ENCODE assay signal across 17 cellular contexts in genomic region chr20:4488407-4489339, GRCh38.
A peak's percentile ranks its signal among the peaks of the same experiment; 100 is the strongest.
DNase-seq lines count a peak whose midpoint lies in the region; ATAC-seq and TF ChIP-seq lines count a peak whose summit lies in the region.
"Had no signal": no experiment of that assay in that cellular context is flagged by ENCODE, and none has a peak within 500 bp of the region (broad histone marks: within the 10 kb centered on the region; RNA-seq: fewer than 3 reads in every experiment).

No MANE protein-coding gene starts in this region.

- no peaks in the 10 kb centered on the region for H3K79me2 ChIP-seq in mammary epithelial cell (ENCODE audit: insufficient read depth, low read length)
- H3K79me2 ChIP-seq: hepatocyte had no signal

- H3K36me3 ChIP-seq in MG63 = no peaks in the 10 kb centered on the region
- H3K36me3 ChIP-seq in mammary epithelial cell (ENCODE audit: insufficient read depth, low read length) = no peaks in the 10 kb centered on the region
- no peaks in the 10 kb centered on the region for H3K36me3 ChIP-seq in mesenchymal stem cell (ENCODE audit: control insufficient read depth in 1 of 2, insufficient read depth in 2 of 2, low read depth in 1 of 2, low read length in 2 of 2)
- H3K36me3 ChIP-seq in HAP-1 (replicated peaks) = no peaks in the 10 kb centered on the region
- H3K36me3 ChIP-seq in endodermal cell (ENCODE audit: control insufficient read depth, insufficient read depth, low read length) = no peaks in the 10 kb centered on the region
- H3K36me3 ChIP-seq: left lung had no signal

- no peaks in the 10 kb centered on the region for H3K9me3 ChIP-seq in MG63
- no peaks in the 10 kb centered on the region for H3K9me3 ChIP-seq in mammary epithelial cell (replicated peaks; ENCODE audit: insufficient read depth, low read length)
- no peaks in the 10 kb centered on the region for H3K9me3 ChIP-seq in mesenchymal stem cell (ENCODE audit: control insufficient read depth, low read length)
- H3K9me3 ChIP-seq in HAP-1 = no peaks in the 10 kb centered on the region
- no peaks in the 10 kb centered on the region for H3K9me3 ChIP-seq in endodermal cell (ENCODE audit: control insufficient read depth, low read length)
- H3K9me3 ChIP-seq: left lung had no signal

- no peak overlapping the region for H2BK5ac ChIP-seq in mesenchymal stem cell (ENCODE audit: low read depth, low read length, poor library complexity, severe bottlenecking)

- H3K9ac ChIP-seq in mammary epithelial cell (ENCODE audit: insufficient read depth, low read length) (no peak overlapping the region), mesenchymal stem cell (ENCODE audit: low read length) (no peak overlapping the region), endodermal cell (ENCODE audit: extremely low read depth, low read length, poor library complexity, severe bottlenecking) (no peak overlapping the region)

- H3K4me3 Mint-ChIP-seq in endodermal cell = no peak overlapping the region
- H3K4me3 Mint-ChIP-seq: activated T-helper 17 cell treated with anti-CD3 and anti-CD28 coated beads, Interleukin-2, amount 50 U/mL, for 72 hours; CD4-positive, alpha-beta T cell had no signal

- no TSS peak for BruUV-seq in mammary epithelial cell (replicated peaks; lab: Mats Ljungman, UMichigan)

- no peaks in the 10 kb centered on the region for H3K79me1 ChIP-seq in mesenchymal stem cell (replicated peaks; ENCODE audit: low read length, poor library complexity, severe bottlenecking)

- TF ChIP-seq CTCF in mammary epithelial cell (conservative IDR thresholded peaks at IDR 0.05 in 1 of 2, IDR thresholded peaks at IDR 0.05 in 1 of 2; ENCODE audit: extremely low read depth in 1 of 2, insufficient read depth in 1 of 2, low read depth in 1 of 2, low read length in 2 of 2) (no peak), endodermal cell (conservative IDR thresholded peaks at IDR 0.05) (no peak)

- H3K27ac ChIP-seq in mammary epithelial cell (ENCODE audit: insufficient read depth, low read depth, low read length) = no peak overlapping the region
- H3K27ac ChIP-seq in mesenchymal stem cell (ENCODE audit: low read length, poor library complexity, severe bottlenecking) = no peak overlapping the region
- H3K27ac ChIP-seq in endodermal cell (ENCODE audit: low read depth, low read length) = no peak overlapping the region
- H3K27ac ChIP-seq: hepatocyte, left lung had no signal

- no peak overlapping the region for H3K27ac Mint-ChIP-seq in endodermal cell
- H3K27ac Mint-ChIP-seq: activated T-helper 17 cell treated with anti-CD3 and anti-CD28 coated beads, Interleukin-2, amount 50 U/mL, for 72 hours; CD4-positive, alpha-beta T cell had no signal

- no peak overlapping the region for H3K18ac ChIP-seq in mesenchymal stem cell (ENCODE audit: low read depth in 1 of 2, low read length in 2 of 2)

- in situ Hi-C loops in mammary epithelial cell (cut with MboI; ENCODE audit: low sequenced_read_pairs in 2 of 2) (no loop called here), HAP-1 (cut with MboI; ENCODE audit: low sequenced_read_pairs) (no loop called here)

- H4K91ac ChIP-seq in mesenchymal stem cell (ENCODE audit: low read length) = no peak overlapping the region

- H2BK12ac ChIP-seq in mesenchymal stem cell (ENCODE audit: low read length in 2 of 2) = no peak overlapping the region

- H2BK120ac ChIP-seq in mesenchymal stem cell (ENCODE audit: low read depth, low read length) = no peak overlapping the region

- no peak overlapping the region for H3K4ac ChIP-seq in mesenchymal stem cell (ENCODE audit: low read depth in 1 of 2, low read length in 2 of 2)

- no peak overlapping the region for H3K23ac ChIP-seq in mesenchymal stem cell (ENCODE audit: low read length in 2 of 2)

- dilution Hi-C loops in mammary epithelial cell (cut with HindIII; ENCODE audit: low sequenced_read_pairs) = no loop called here

- intact Hi-C loops in mammary epithelial cell (cut with micrococcal nuclease) = no loop called here

- H3K27me3 Mint-ChIP-seq in endodermal cell (ENCODE audit: insufficient read depth) = no peaks in the 10 kb centered on the region

- H2AFZ ChIP-seq in mammary epithelial cell (ENCODE audit: low read depth, low read length) (no peak overlapping the region), mesenchymal stem cell (ENCODE audit: low read depth, low read length) (no peak overlapping the region)
- H2AFZ ChIP-seq: hepatocyte had no signal

- H3K4me1 ChIP-seq in mammary epithelial cell (ENCODE audit: insufficient read depth, low read length) (peaks cover 36% of the 10 kb centered on the region), mesenchymal stem cell (ENCODE audit: control insufficient read depth, insufficient read depth, low read depth, low read length) (no peaks in the 10 kb centered on the region), HAP-1 (no peaks in the 10 kb centered on the region), endodermal cell (ENCODE audit: control insufficient read depth, insufficient read depth, low read length) (no peaks in the 10 kb centered on the region)
- H3K4me1 ChIP-seq: left lung had no signal

- no peak overlapping the region for H2AK5ac ChIP-seq in mesenchymal stem cell (ENCODE audit: low read length, severe bottlenecking)

- H3K4me2 ChIP-seq in mammary epithelial cell (ENCODE audit: insufficient read depth, low read depth, low read length) (no peak overlapping the region), mesenchymal stem cell (ENCODE audit: low read length, poor library complexity, severe bottlenecking) (no peak overlapping the region)
- H3K4me2 ChIP-seq: hepatocyte had no signal

- H3K9me3 Mint-ChIP-seq in endodermal cell = no peaks in the 10 kb centered on the region
- H3K9me3 Mint-ChIP-seq: activated T-helper 17 cell treated with anti-CD3 and anti-CD28 coated beads, Interleukin-2, amount 50 U/mL, for 72 hours; CD4-positive, alpha-beta T cell had no signal

- H3K36me3 Mint-ChIP-seq in endodermal cell (ENCODE audit: low read depth) = no peaks in the 10 kb centered on the region

- H4K20me1 ChIP-seq in mammary epithelial cell (ENCODE audit: insufficient read depth, low read length) = no peaks in the 10 kb centered on the region

- no peak overlapping the region for H4K8ac ChIP-seq in mesenchymal stem cell (ENCODE audit: low read length)

- no peak for ATAC-seq in GM19395 (IDR thresholded peaks at IDR 0.05; ENCODE audit: unreplicated experiment)
- ATAC-seq: activated T-helper 17 cell treated with anti-CD3 and anti-CD28 coated beads, Interleukin-2, amount 50 U/mL, for 72 hours; left lung; Right ventricle myocardium inferior had no signal

- no peak overlapping the region for H2BK15ac ChIP-seq in mesenchymal stem cell (ENCODE audit: low read depth, poor library complexity, severe bottlenecking)

- CTCF ChIA-PET in mammary epithelial cell (lab: Charles Lee; ENCODE audit: low non-redundant PET) = no interaction called here

- no peaks in the 10 kb centered on the region for H3K27me3 ChIP-seq in MG63
- no peaks in the 10 kb centered on the region for H3K27me3 ChIP-seq in mammary epithelial cell (ENCODE audit: insufficient read depth, low read length)
- H3K27me3 ChIP-seq in mesenchymal stem cell (ENCODE audit: control insufficient read depth in 1 of 2, insufficient read depth in 1 of 2, low read length in 2 of 2) = peaks cover 0 to 10% of the 10 kb centered on the region in 2 experiments
- no peaks in the 10 kb centered on the region for H3K27me3 ChIP-seq in HAP-1 (ENCODE audit: low read depth)
- H3K27me3 ChIP-seq in endodermal cell (ENCODE audit: control insufficient read depth, insufficient read depth, low read length, poor library complexity, severe bottlenecking) = no peaks in the 10 kb centered on the region
- H3K27me3 ChIP-seq: hepatocyte, left lung had no signal

- no peak overlapping the region for H3K14ac ChIP-seq in mesenchymal stem cell (ENCODE audit: low read length in 2 of 2)

- H3K4me3 ChIP-seq in MG63 (no peak overlapping the region), mammary epithelial cell (replicated peaks in 1 of 3; ENCODE audit: insufficient read depth in 1 of 3, low read depth in 2 of 3, low read length in 3 of 3) (no peak overlapping the region), mesenchymal stem cell (ENCODE audit: insufficient read depth in 1 of 2, low read depth in 1 of 2, low read length in 2 of 2) (no peak overlapping the region), HAP-1 (no peak overlapping the region), endodermal cell (ENCODE audit: low read length) (no peak overlapping the region)
- H3K4me3 ChIP-seq: hepatocyte, left lung had no signal

- H3K4me1 Mint-ChIP-seq in endodermal cell = peaks cover 4% of the 10 kb centered on the region
- H3K4me1 Mint-ChIP-seq: activated T-helper 17 cell treated with anti-CD3 and anti-CD28 coated beads, Interleukin-2, amount 50 U/mL, for 72 hours had no signal

- DNase-seq in Daoy (ENCODE audit: low read depth) (peak; percentile 63), MG63 (peak; percentile 49), mammary epithelial cell (peak; percentile 85), mesenchymal stem cell (peak; percentile 52), HAP-1 (ENCODE audit: low spot score in 2 of 2) (no peak), cerebellar cortex (ENCODE audit: low spot score) (no peak), endodermal cell (no peak)
- DNase-seq: activated CD4-positive, alpha-beta T cell treated with anti-CD3 and anti-CD28 coated beads, Interleukin-2, amount 50 U/mL, for 48 hours; CD4-positive, alpha-beta T cell; effector CD4-positive, alpha-beta T cell; left lung; NCI-H2081 treated with DMSO at 0.1 percent for 48 hours; stimulated activated CD4-positive, alpha-beta T cell treated with anti-CD3 and anti-CD28 coated beads, Interleukin-15, amount 100 ng/mL, for 24 hours had no signal

- WGBS in mammary epithelial cell (ENCODE audit: low coverage, missing lambda C conversion rate) = 90% methylated on average over 9 of the region's 9 CpGs
- WGBS in mesenchymal stem cell = 86% methylated on average over 9 of the region's 9 CpGs
- 88 to 100% methylated on average over 5 to 9 of the region's 9 CpGs for WGBS in endodermal cell (ENCODE audit: insufficient coverage in 1 of 2, insufficient read length in 1 of 2), 2 experiments

Comparison
In these comparisons a context has a peak if more than half of its experiments do, and no peak if none do; other contexts are left out.
1. DNase-seq: peak in Daoy (single experiment), MG63 (single experiment), mammary epithelial cell (single experiment) and mesenchymal stem cell (single experiment); none in HAP-1 (0 of 2), cerebellar cortex (single experiment) and endodermal cell (single experiment).